In genomic region chr4:127623755-127624087, GRCh38 we compare ENCODE assay signal across 8 cellular contexts. TPM values are rescaled to one million over a fixed set of nuclear protein-coding genes. Genes with fewer than 3 reads are reported as not detected.
DNase-seq lines count a peak whose midpoint lies in the region; ATAC-seq and TF ChIP-seq lines count a peak whose summit lies in the region.

No MANE protein-coding gene starts in this region.

- H3K36me3 ChIP-seq in breast epithelium (no peaks in the 10 kb centered on the region), right lobe of liver (no peaks in the 10 kb centered on the region), thymus (ENCODE audit: control insufficient read depth, insufficient read depth) (no peaks in the 10 kb centered on the region)

- intact Hi-C loops in activated CD4-positive, alpha-beta T cell treated with anti-CD3 and anti-CD28 coated beads, Interleukin-2, amount 10 ng/mL, durations not matched to agents 24 days and 14 days (cut with micrococcal nuclease): no loop called here
- intact Hi-C loops in breast epithelium (cut with DNase I; ENCODE audit: low total_unique reads): no loop called here
- intact Hi-C loops in right lobe of liver (cut with DNase I): loop anchor here in 1 of 2 donors (10.0 kb wide), 1 partner anchor 101 kb away; no protein-coding TSS in a partner anchor

- DNase-seq in activated CD4-positive, alpha-beta T cell treated with anti-CD3 and anti-CD28 coated beads, Interleukin-2, amount 10 ng/mL, durations not matched to agents 24 days and 14 days: no peak
- DNase-seq in activated CD4-positive, alpha-beta T cell treated with anti-CD3 and anti-CD28 coated beads for 4 hours: no peak
- DNase-seq in breast epithelium (ENCODE audit: low spot score in 2 of 2) (no peak), right lobe of liver (no peak), NCI-H1092 treated with DMSO at 0.1 percent for 48 hours (lab: John Stamatoyannopoulos, UW) (no peak)

- no peaks in the 10 kb centered on the region for H3K4me1 Mint-ChIP-seq in activated CD4-positive, alpha-beta T cell treated with anti-CD3 and anti-CD28 coated beads, Interleukin-2, amount 10 ng/mL, durations not matched to agents 24 days and 14 days

- 25% methylated on average over 8 of the region's 8 CpGs for WGBS in right lobe of liver (ENCODE audit: insufficient coverage, low coverage, low lambda C conversion rate, missing lambda C conversion rate)
- 16% methylated on average over 8 of the region's 8 CpGs for WGBS in thymus

- H3K4me3 ChIP-seq in breast epithelium: peak overlapping the region; percentile 52 to 84 (median 67)
- peak overlapping the region; percentile 26 to 43 (median 33) for H3K4me3 ChIP-seq in right lobe of liver
- peak overlapping the region; percentile 24 for H3K4me3 ChIP-seq in thymus (ENCODE audit: low read length)

- H3K9me3 ChIP-seq in breast epithelium: no peaks in the 10 kb centered on the region
- H3K9me3 ChIP-seq in right lobe of liver: no peaks in the 10 kb centered on the region
- H3K9me3 ChIP-seq in thymus (ENCODE audit: control insufficient read depth): no peaks in the 10 kb centered on the region

- H3K9me3 Mint-ChIP-seq in activated CD4-positive, alpha-beta T cell treated with anti-CD3 and anti-CD28 coated beads, Interleukin-2, amount 10 ng/mL, durations not matched to agents 24 days and 14 days: peaks cover 3% of the 10 kb centered on the region

- TF ChIP-seq POLR2A in breast epithelium (IDR thresholded peaks at IDR 0.05) (no peak), right lobe of liver (IDR thresholded peaks at IDR 0.05) (no peak)

- TF ChIP-seq CTCF in breast epithelium (IDR thresholded peaks at IDR 0.05) (no peak), right lobe of liver (IDR thresholded peaks at IDR 0.05) (no peak)

- peaks cover 0 to 9% of the 10 kb centered on the region in 2 donors for H3K27me3 ChIP-seq in breast epithelium
- peaks cover 0 to 9% of the 10 kb centered on the region in 2 donors for H3K27me3 ChIP-seq in right lobe of liver
- peaks cover 20% of the 10 kb centered on the region for H3K27me3 ChIP-seq in thymus (ENCODE audit: control insufficient read depth, insufficient read depth)

- H3K4me1 ChIP-seq in breast epithelium (peaks cover 0 to 5% of the 10 kb centered on the region in 2 donors), right lobe of liver (peaks cover 0 to 13% (median 4%) of the 10 kb centered on the region in 4 donors), thymus (ENCODE audit: control insufficient read depth, insufficient read depth, low read length) (no peaks in the 10 kb centered on the region)

- peak overlapping the region; percentile 54 for H3K4me3 Mint-ChIP-seq in activated CD4-positive, alpha-beta T cell treated with anti-CD3 and anti-CD28 coated beads, Interleukin-2, amount 10 ng/mL, durations not matched to agents 24 days and 14 days

- no peak overlapping the region for H3K27ac Mint-ChIP-seq in activated CD4-positive, alpha-beta T cell treated with anti-CD3 and anti-CD28 coated beads, Interleukin-2, amount 10 ng/mL, durations not matched to agents 24 days and 14 days

- no peaks in the 10 kb centered on the region for H3K36me3 Mint-ChIP-seq in activated CD4-positive, alpha-beta T cell treated with anti-CD3 and anti-CD28 coated beads, Interleukin-2, amount 10 ng/mL, durations not matched to agents 24 days and 14 days (ENCODE audit: low read depth)

- peak overlapping the region; percentile 70 to 79 for H3K27ac ChIP-seq in breast epithelium
- no peak overlapping the region for H3K27ac ChIP-seq in right lobe of liver
- H3K27ac ChIP-seq in thymus (ENCODE audit: low read depth): no peak overlapping the region

- H3K27me3 Mint-ChIP-seq in activated CD4-positive, alpha-beta T cell treated with anti-CD3 and anti-CD28 coated beads, Interleukin-2, amount 10 ng/mL, durations not matched to agents 24 days and 14 days: peaks cover 42% of the 10 kb centered on the region

- ATAC-seq in right lobe of liver (peak in 1 of 4 donors; percentile 17), GM19463 (IDR thresholded peaks at IDR 0.05; ENCODE audit: unreplicated experiment) (no peak), HG02763 (IDR thresholded peaks at IDR 0.05; ENCODE audit: unreplicated experiment) (no peak)

RNA-seq across cellular contexts. Expression of gene INTU, which starts 9.0 kb away (rescaled TPM):
- total RNA-seq in activated CD4-positive, alpha-beta T cell treated with anti-CD3 and anti-CD28 coated beads, Interleukin-2, amount 10 ng/mL, durations not matched to agents 24 days and 14 days: not detected in 2 replicates
- total RNA-seq in breast epithelium: 10 to 100 TPM in 2 of 3 donors, 1 to 10 TPM in 1; 7.0 to 22.4 (median 11.1) TPM
- 1 to 10 TPM; 1.1 to 2.0 (median 1.3) TPM for total RNA-seq in right lobe of liver
- polyA plus RNA-seq in thymus: 2.4 TPM

Comparison
In these comparisons a context has a peak if more than half of its experiments do, and no peak if none do; other contexts are left out.
1. H3K27ac ChIP-seq: peak in breast epithelium (2 of 2); none in right lobe of liver (0 of 3) and thymus (single experiment).
2. Peak in every context shown above with its lines, with median percentiles within 50 percentile points of each other: H3K4me3 ChIP-seq.